ENCODE assay signal across 23 cellular contexts in genomic region chr1:42753070-42753469, GRCh38. TPM values are rescaled to one million over a fixed set of nuclear protein-coding genes. Genes with fewer than 3 reads are reported as not detected.
DNase-seq lines count a peak whose midpoint lies in the region; ATAC-seq, FAIRE-seq and TF ChIP-seq lines count a peak whose summit lies in the region.
"Had no signal": no experiment of that assay in that cellular context is flagged by ENCODE, and none has a peak within 500 bp of the region (broad histone marks: within the 10 kb centered on the region; RNA-seq: fewer than 3 reads in every experiment).

No MANE protein-coding gene starts in this region.

- 100% methylated on average over 1 of the region's 1 CpG for WGBS in K562 (ENCODE audit: insufficient coverage, low coverage, missing lambda C conversion rate)
- 89 to 94% methylated on average over 1 of the region's 1 CpG for WGBS in upper lobe of left lung, 2 donors

- no peak overlapping the region for H3K9ac ChIP-seq in K562 (ENCODE audit: insufficient read depth in 1 of 2, low read depth in 2 of 2, low read length in 2 of 2)

- no TSS peak for BruUV-seq in K562 (replicated peaks; lab: Mats Ljungman, UMichigan)

- H3K9me1 ChIP-seq in K562 (ENCODE audit: control insufficient read depth, insufficient read depth, low read length) = peaks cover 4% of the 10 kb centered on the region

- 0 out of 2 replicates have a peak, but pooled peaks cover 4% of the 10 kb centered on the region for H4K20me1 ChIP-seq in K562 (replicated peaks; ENCODE audit: control insufficient read depth, insufficient read depth, low read length)

- no peak overlapping the region for H3K4me2 ChIP-seq in K562 (ENCODE audit: insufficient read depth, low read length)

- no peak for ATAC-seq in K562
- no peak for ATAC-seq in upper lobe of left lung (ENCODE audit: low FRiP score in 2 of 2)
- ATAC-seq in GM21515 (IDR thresholded peaks at IDR 0.05; ENCODE audit: unreplicated experiment) = no peak
- ATAC-seq: gastrocnemius medialis; HepG2; natural killer cell treated with Interleukin-12 subunit alpha and Interleukin-12 subunit beta and Interleukin-15 and Interleukin-18, amount 100 ng/mL, for 72 hours had no signal

- peak; percentile 79 for DNase-seq in HCEC 1CT
- no peak for DNase-seq in K562 (ENCODE audit: extremely low read depth in 1 of 4, low spot score in 3 of 4)
- peak; percentile 35 for DNase-seq in fibroblast of villous mesenchyme (ENCODE audit: low read depth)
- no peak for DNase-seq in upper lobe of left lung
- DNase-seq in stimulated activated CD4-positive, alpha-beta T cell treated with anti-CD3 and anti-CD28 coated beads, Interleukin-4, amount 100 ng/mL, for 4 hours = no peak
- no peak for DNase-seq in T-helper 1 cell
- DNase-seq: activated CD4-positive, alpha-beta T cell treated with anti-CD3 and anti-CD28 coated beads, Interleukin-2, amount 10 ng/mL, durations not matched to agents 7 days and 5 days; activated CD8-positive, alpha-beta memory T cell treated with anti-CD3 and anti-CD28 coated beads, Interleukin-2, amount 50 U/mL, for 4 hours; activated gamma-delta T cell treated with Interleukin-2 at 50 U/mL for 16 hours; amygdala; CD4-positive, alpha-beta memory T cell; gastrocnemius medialis; left cardiac atrium; NCI-H2081; NCI-H524; stimulated activated CD4-positive, alpha-beta T cell treated with anti-CD3 and anti-CD28 coated beads, Interleukin-4, amount 100 ng/mL, for 1 hour had no signal

- H3K27ac ChIP-seq in ACC112 (ENCODE audit: low read depth, low read length) (peak overlapping the region; percentile 73), K562 (ENCODE audit: extremely low read depth, low read depth, low read length) (no peak overlapping the region), upper lobe of left lung (no peak overlapping the region)
- H3K27ac ChIP-seq: gastrocnemius medialis had no signal

- H3K4me3 ChIP-seq in ACC112 (ENCODE audit: low read depth, low read length) = peak overlapping the region; percentile 55; the same call in 1 of the 2 replicates
- no peak overlapping the region for H3K4me3 ChIP-seq in K562
- H3K4me3 ChIP-seq in fibroblast of villous mesenchyme (ENCODE audit: low read depth, low read length) = no peak overlapping the region
- no peak overlapping the region for H3K4me3 ChIP-seq in upper lobe of left lung
- H3K4me3 ChIP-seq: gastrocnemius medialis, HAP-1 had no signal

- CTCF ChIA-PET in K562 (lab: Yijun Ruan, JAX; ENCODE audit: low intra/inter-chr PET ratio) = no interaction called here

- no peak for TF ChIP-seq CTCF in K562 (IDR thresholded peaks at IDR 0.05 in 2 of 3, conservative IDR thresholded peaks at IDR 0.05 in 1 of 3; ENCODE audit: insufficient read depth in 2 of 3, low read depth in 1 of 3, low read length in 3 of 3)
- TF ChIP-seq CTCF in fibroblast of villous mesenchyme (IDR thresholded peaks at IDR 0.05; ENCODE audit: insufficient read depth, low read depth, low read length) = no peak
- no peak for TF ChIP-seq CTCF in upper lobe of left lung (IDR thresholded peaks at IDR 0.05)

- peaks cover 20% of the 10 kb centered on the region for H3K36me3 ChIP-seq in ACC112 (ENCODE audit: insufficient read depth, low read length)
- peaks cover 85% of the 10 kb centered on the region for H3K36me3 ChIP-seq in K562 (ENCODE audit: control insufficient read depth, insufficient read depth, low read length)
- peaks cover 18 to 88% (median 68%) of the 10 kb centered on the region in 4 donors for H3K36me3 ChIP-seq in upper lobe of left lung

- H2AFZ ChIP-seq in ACC112 (ENCODE audit: low read length, unreplicated experiment) (peak overlapping the region; percentile 64), K562 (ENCODE audit: low read depth, low read length) (no peak overlapping the region)

- no peak for FAIRE-seq in K562 (lab: Jason Lieb, UNC)
- FAIRE-seq: HepG2 had no signal

- no peak for TF ChIP-seq RAD21 in K562 (CRISPR knock-in tag; conservative IDR thresholded peaks at IDR 0.05 in 1 of 2, IDR thresholded peaks at IDR 0.05 in 1 of 2)

- H3K79me2 ChIP-seq in ACC112 (ENCODE audit: control insufficient read depth, insufficient read depth, low read length, unreplicated experiment) (no peaks in the 10 kb centered on the region), K562 (ENCODE audit: control insufficient read depth, insufficient read depth, low read length) (no peaks in the 10 kb centered on the region)

- H3K27me3 ChIP-seq in ACC112 (ENCODE audit: insufficient read depth, low read length) = no peaks in the 10 kb centered on the region
- H3K27me3 ChIP-seq in K562 (ENCODE audit: control insufficient read depth in 2 of 2, insufficient read depth in 2 of 2, low read length in 2 of 2) = no peaks in the 10 kb centered on the region
- H3K27me3 ChIP-seq in upper lobe of left lung = no peaks in the 10 kb centered on the region
- H3K27me3 ChIP-seq: gastrocnemius medialis had no signal

- peaks cover 9% of the 10 kb centered on the region for H3K4me1 ChIP-seq in ACC112 (ENCODE audit: control insufficient read depth, insufficient read depth, low read length, unreplicated experiment)
- peaks cover 0 to 4% of the 10 kb centered on the region in 2 experiments; a peak in 3 of 5 replicates for H3K4me1 ChIP-seq in K562 (replicated peaks in 1 of 2; ENCODE audit: control insufficient read depth in 2 of 2, insufficient read depth in 2 of 2, low read length in 2 of 2)
- no peaks in the 10 kb centered on the region for H3K4me1 ChIP-seq in upper lobe of left lung
- H3K4me1 ChIP-seq: gastrocnemius medialis, HAP-1 had no signal

- H3K9me3 ChIP-seq in K562 (replicated peaks; ENCODE audit: control insufficient read depth, insufficient read depth, low read depth, low read length) (peaks cover 3% of the 10 kb centered on the region), upper lobe of left lung (no peaks in the 10 kb centered on the region)
- H3K9me3 ChIP-seq: gastrocnemius medialis, HAP-1 had no signal

- intact Hi-C loops in K562 (cut with micrococcal nuclease) = no loop called here

- POLR2A ChIA-PET in K562 (lab: Yijun Ruan, JAX) = interaction anchor here (0.6 to 1.7 kb wide), 5 partner anchors 9 to 82 kb away, joined by 3 to 5 read pairs (median 3); partner anchors contain the start of genes C1orf50 and P3H1

- in situ Hi-C loops in K562 (cut with MboI) = no loop called here

- no peak for TF ChIP-seq POLR2A in K562 (conservative IDR thresholded peaks at IDR 0.05)
- no peak for TF ChIP-seq POLR2A in upper lobe of left lung (IDR thresholded peaks at IDR 0.05)

- no peak for TF ChIP-seq EP300 in K562 (IDR thresholded peaks at IDR 0.05; ENCODE audit: low read length)
- no peak for TF ChIP-seq EP300 in upper lobe of left lung (IDR thresholded peaks at IDR 0.05)

RNA-seq across cellular contexts. Expression of gene CLDN19, which starts 13.0 kb away (rescaled TPM):
- total RNA-seq in K562 (2011; cell fraction: chromatin; rRNA removed; ENCODE audit: low replicate concordance) = not detected in 2 replicates
- not detected in 2 replicates for total RNA-seq in K562 (2011; cell fraction: nucleolus; rRNA removed)
- not detected in 2 replicates for total RNA-seq in K562 (2011; cell fraction: nucleoplasm; rRNA removed)
- total RNA-seq in K562 (2014; rRNA removed) (not detected in 2 replicates), K562 (2014; rRNA removed; fragmentation: Illumina TruSeq; extraction: Trizol) (not detected in 2 replicates), K562 (2015; rRNA removed; fragmentation: Illumina TruSeq; extraction: Trizol) (not detected in 2 replicates), K562 (2021) (not detected in 2 replicates), fibroblast of villous mesenchyme (not detected in 2 replicates), upper lobe of left lung (not detected)
- polyA plus RNA-seq in K562 (2011; rRNA removed) (not detected in 2 replicates), K562 (2014; fragmentation: Illumina TruSeq; extraction: Trizol) (not detected in 2 replicates), K562 (2014; fragmentation: Nextera tagmentation; extraction: Ambion mirVana) (not detected), K562 (2014; rRNA removed) (not detected in 2 replicates)
- polyA plus RNA-seq in K562 (2011; cell fraction: cytosol; rRNA removed) = 0.03 TPM in 1 of 2 replicates, not detected in the other
- not detected in 2 replicates for polyA plus RNA-seq in K562 (2011; cell fraction: nucleus; rRNA removed)
- 0.03 TPM in 1 of 2 replicates, not detected in the other for polyA plus RNA-seq in K562 (2012)
- polyA minus RNA-seq in K562 (2011; rRNA and poly(A)+ RNA removed) = not detected in 2 replicates
- not detected in 2 replicates for polyA minus RNA-seq in K562 (2011; cell fraction: cytosol; rRNA and poly(A)+ RNA removed)
- not detected in 2 replicates for polyA minus RNA-seq in K562 (2011; cell fraction: nucleus; rRNA and poly(A)+ RNA removed)
- total RNA-seq: A673; activated CD4-positive, alpha-beta T cell treated with anti-CD3 and anti-CD28 coated beads, Interleukin-2, amount 10 ng/mL, durations not matched to agents 7 days and 5 days; CD4-positive, alpha-beta memory T cell; left cardiac atrium; natural killer cell treated with Interleukin-12 subunit alpha and Interleukin-12 subunit beta and Interleukin-15 and Interleukin-18, amount 100 ng/mL, for 72 hours had no signal
- polyA plus RNA-seq: CD4-positive, alpha-beta memory T cell had no signal

RNA-seq across cellular contexts. Expression of gene P3H1, which starts 13.8 kb away (rescaled TPM):
- total RNA-seq in K562 (2011; cell fraction: chromatin; rRNA removed; ENCODE audit: low replicate concordance) = 176 and 400 TPM in 2 replicates
- 273 and 316 TPM in 2 replicates for total RNA-seq in K562 (2011; cell fraction: nucleolus; rRNA removed)
- total RNA-seq in K562 (2011; cell fraction: nucleoplasm; rRNA removed) = 218 and 223 TPM in 2 replicates
- total RNA-seq in K562 (2014; rRNA removed) (45.7 and 55.3 TPM in 2 replicates), K562 (2014; rRNA removed; fragmentation: Illumina TruSeq; extraction: Trizol) (22.5 and 26.1 TPM in 2 replicates), K562 (2015; rRNA removed; fragmentation: Illumina TruSeq; extraction: Trizol) (39.2 and 40.8 TPM in 2 replicates), K562 (2021) (79.5 and 81.7 TPM in 2 replicates), fibroblast of villous mesenchyme (188 and 212 TPM in 2 replicates), upper lobe of left lung (10 to 100 TPM; 21.0 to 58.7 (median 35.3) TPM)
- polyA plus RNA-seq in K562 (2011; rRNA removed) (60.9 and 92.0 TPM in 2 replicates), K562 (2014; fragmentation: Illumina TruSeq; extraction: Trizol) (52.1 and 55.8 TPM in 2 replicates), K562 (2014; fragmentation: Nextera tagmentation; extraction: Ambion mirVana) (1 to 10 TPM; 1.7 to 5.0 TPM), K562 (2014; rRNA removed) (50.1 and 62.9 TPM in 2 replicates)
- 76.7 and 89.6 TPM in 2 replicates for polyA plus RNA-seq in K562 (2011; cell fraction: cytosol; rRNA removed)
- polyA plus RNA-seq in K562 (2011; cell fraction: nucleus; rRNA removed) = 482 and 572 TPM in 2 replicates
- polyA plus RNA-seq in K562 (2012) = 38.4 and 79.3 TPM in 2 replicates
- 61.5 and 64.9 TPM in 2 replicates for polyA minus RNA-seq in K562 (2011; rRNA and poly(A)+ RNA removed)
- 52.2 and 52.3 TPM in 2 replicates for polyA minus RNA-seq in K562 (2011; cell fraction: cytosol; rRNA and poly(A)+ RNA removed)
- polyA minus RNA-seq in K562 (2011; cell fraction: nucleus; rRNA and poly(A)+ RNA removed) = 97.6 and 154 TPM in 2 replicates

RNA-seq across cellular contexts. Expression of gene C1orf50, which starts 14.0 kb away (rescaled TPM):
- 18.1 and 39.6 TPM in 2 replicates for total RNA-seq in K562 (2011; cell fraction: chromatin; rRNA removed; ENCODE audit: low replicate concordance)
- total RNA-seq in K562 (2011; cell fraction: nucleolus; rRNA removed) = 13.2 and 14.9 TPM in 2 replicates
- 26.0 and 38.0 TPM in 2 replicates for total RNA-seq in K562 (2011; cell fraction: nucleoplasm; rRNA removed)
- total RNA-seq in K562 (2014; rRNA removed) = 3.5 and 5.7 TPM in 2 replicates
- total RNA-seq in K562 (2014; rRNA removed; fragmentation: Illumina TruSeq; extraction: Trizol) = 5.2 and 8.1 TPM in 2 replicates
- 5.3 and 5.9 TPM in 2 replicates for total RNA-seq in K562 (2015; rRNA removed; fragmentation: Illumina TruSeq; extraction: Trizol)
- 5.7 and 8.5 TPM in 2 replicates for total RNA-seq in K562 (2021)
- polyA plus RNA-seq in K562 (2011; rRNA removed) = 12.5 and 13.9 TPM in 2 replicates
- 4.9 and 5.3 TPM in 2 replicates for polyA plus RNA-seq in K562 (2011; cell fraction: cytosol; rRNA removed)
- polyA plus RNA-seq in K562 (2011; cell fraction: nucleus; rRNA removed) = 3.7 and 8.0 TPM in 2 replicates
- 3.3 and 7.4 TPM in 2 replicates for polyA plus RNA-seq in K562 (2012)
- polyA plus RNA-seq in K562 (2014; fragmentation: Illumina TruSeq; extraction: Trizol) = 5.4 and 7.1 TPM in 2 replicates
- polyA plus RNA-seq in K562 (2014; fragmentation: Nextera tagmentation; extraction: Ambion mirVana) = 1 to 10 TPM in 1 of 2 experiments, under 1 TPM in 1; 0.55 to 1.8 TPM
- polyA plus RNA-seq in K562 (2014; rRNA removed) = 3.4 and 3.5 TPM in 2 replicates
- 9.5 and 11.0 TPM in 2 replicates for polyA minus RNA-seq in K562 (2011; rRNA and poly(A)+ RNA removed)
- polyA minus RNA-seq in K562 (2011; cell fraction: cytosol; rRNA and poly(A)+ RNA removed) = 1.8 and 2.4 TPM in 2 replicates
- polyA minus RNA-seq in K562 (2011; cell fraction: nucleus; rRNA and poly(A)+ RNA removed) = 5.1 and 8.7 TPM in 2 replicates
- 3.2 and 5.2 TPM in 2 replicates for total RNA-seq in fibroblast of villous mesenchyme
- total RNA-seq in upper lobe of left lung = 1 to 10 TPM in 5 of 6 donors, under 1 TPM in 1; 0.55 to 7.4 (median 2.5) TPM

RNA-seq across cellular contexts. Expression of gene TMEM269, which starts 31.7 kb away (rescaled TPM):
- 0.53 and 2.8 TPM in 2 replicates for total RNA-seq in K562 (2011; cell fraction: chromatin; rRNA removed; ENCODE audit: low replicate concordance)
- total RNA-seq in K562 (2011; cell fraction: nucleolus; rRNA removed) = 1.0 and 1.2 TPM in 2 replicates
- 1.4 and 1.8 TPM in 2 replicates for total RNA-seq in K562 (2011; cell fraction: nucleoplasm; rRNA removed)
- 0.08 and 0.09 TPM in 2 replicates for total RNA-seq in K562 (2014; rRNA removed)
- 0.18 and 0.22 TPM in 2 replicates for total RNA-seq in K562 (2014; rRNA removed; fragmentation: Illumina TruSeq; extraction: Trizol)
- 0.04 and 0.22 TPM in 2 replicates for total RNA-seq in K562 (2015; rRNA removed; fragmentation: Illumina TruSeq; extraction: Trizol)
- total RNA-seq in K562 (2021) = 0.27 and 0.34 TPM in 2 replicates
- polyA plus RNA-seq in K562 (2011; rRNA removed) = 0.49 and 0.58 TPM in 2 replicates
- polyA plus RNA-seq in K562 (2011; cell fraction: cytosol; rRNA removed) = 0.07 and 0.19 TPM in 2 replicates
- polyA plus RNA-seq in K562 (2011; cell fraction: nucleus; rRNA removed) = 0.61 and 1.6 TPM in 2 replicates
- 0.14 and 0.35 TPM in 2 replicates for polyA plus RNA-seq in K562 (2012)
- 0.21 and 0.27 TPM in 2 replicates for polyA plus RNA-seq in K562 (2014; fragmentation: Illumina TruSeq; extraction: Trizol)
- under 1 TPM; 0.18 to 0.21 TPM for polyA plus RNA-seq in K562 (2014; fragmentation: Nextera tagmentation; extraction: Ambion mirVana)
- polyA plus RNA-seq in K562 (2014; rRNA removed) = 0.09 TPM in 2 replicates
- 0.25 and 0.75 TPM in 2 replicates for polyA minus RNA-seq in K562 (2011; rRNA and poly(A)+ RNA removed)
- polyA minus RNA-seq in K562 (2011; cell fraction: cytosol; rRNA and poly(A)+ RNA removed) = not detected in 2 replicates
- 0.54 and 0.78 TPM in 2 replicates for polyA minus RNA-seq in K562 (2011; cell fraction: nucleus; rRNA and poly(A)+ RNA removed)
- under 0.01 TPM in 2 replicates for total RNA-seq in fibroblast of villous mesenchyme
- 1 to 10 TPM in 1 of 6 donors, under 1 TPM in 3, not detected in 2; 0.07 to 2.1 (median 0.14) TPM for total RNA-seq in upper lobe of left lung
- total RNA-seq: urinary bladder had no signal
- polyA plus RNA-seq: CD4-positive, alpha-beta memory T cell had no signal

Comparison
In these comparisons a context has a peak if more than half of its experiments do, and no peak if none do; other contexts are left out.
1. DNase-seq: peak in HCEC 1CT (single experiment) and fibroblast of villous mesenchyme (single experiment); none in K562 (0 of 4), upper lobe of left lung (0 of 2), stimulated activated CD4-positive, alpha-beta T cell treated with anti-CD3 and anti-CD28 coated beads, Interleukin-4, amount 100 ng/mL, for 4 hours (0 of 2) and T-helper 1 cell (0 of 5).